Comparison of ENCODE assay signal across 14 cellular contexts in genomic region chr5:168916266-168916665, GRCh38.
A peak's percentile ranks its signal among the peaks of the same experiment; 100 is the strongest.
DNase-seq lines count a peak whose midpoint lies in the region; ATAC-seq and TF ChIP-seq lines count a peak whose summit lies in the region.
"Had no signal": no experiment of that assay in that cellular context is flagged by ENCODE, and none has a peak within 500 bp of the region (broad histone marks: within the 10 kb centered on the region; RNA-seq: fewer than 3 reads in every experiment).

No MANE protein-coding gene starts in this region.

- H3K9me3 ChIP-seq in BE2C = no peaks in the 10 kb centered on the region
- H3K9me3 ChIP-seq in WERI-Rb-1 (ENCODE audit: severe bottlenecking) = no peaks in the 10 kb centered on the region
- no peaks in the 10 kb centered on the region for H3K9me3 ChIP-seq in hepatocyte (ENCODE audit: low read depth)
- no peaks in the 10 kb centered on the region for H3K9me3 ChIP-seq in psoas muscle

- peak in 2 of 4 donors; percentile 13 to 36 for ATAC-seq in psoas muscle
- ATAC-seq in activated naive CD4-positive, alpha-beta T cell treated with anti-CD3 and anti-CD28 coated beads, Interleukin-2, amount 50 U/mL, for 72 hours = no peak

- intact Hi-C loops in psoas muscle (cut with DNase I) = no loop called here

- H3K27me3 ChIP-seq in BE2C (no peaks in the 10 kb centered on the region), WERI-Rb-1 (ENCODE audit: insufficient read depth, low read depth, severe bottlenecking) (peaks cover 96% of the 10 kb centered on the region), hepatocyte (peaks cover 9% of the 10 kb centered on the region), psoas muscle (ENCODE audit: insufficient read depth in 3 of 3, low read length in 2 of 3) (peaks cover 0 to 5% (median 0%) of the 10 kb centered on the region in 3 donors)

- no peak overlapping the region for H3K4me2 ChIP-seq in hepatocyte

- H3K9me2 ChIP-seq in hepatocyte (replicated peaks; ENCODE audit: insufficient read depth) = no peaks in the 10 kb centered on the region

- 59% methylated on average over 5 of the region's 5 CpGs for WGBS in hepatocyte (ENCODE audit: low lambda C conversion rate, missing lambda C conversion rate)
- WGBS in psoas muscle, 3 donors = 19 to 32% (median 23%) methylated on average over 5 of the region's 5 CpGs

- TF ChIP-seq CTCF in BE2C (IDR thresholded peaks at IDR 0.05; ENCODE audit: low read depth, low read length) (no peak), WERI-Rb-1 (IDR thresholded peaks at IDR 0.05; ENCODE audit: low read depth, low read length) (no peak), hepatocyte (IDR thresholded peaks at IDR 0.05; ENCODE audit: poor library complexity) (no peak), psoas muscle (IDR thresholded peaks at IDR 0.05) (no peak)

- H3K9me3 Mint-ChIP-seq in activated naive CD4-positive, alpha-beta T cell treated with anti-CD3 and anti-CD28 coated beads, Interleukin-2, amount 50 U/mL, for 72 hours = no peaks in the 10 kb centered on the region
- H3K9me3 Mint-ChIP-seq in T-helper 2 cell treated with Interferon-gamma antibody and Interleukin-4, amounts not matched to agents 5 μg/mL and 100 μg/mL, for 36 hours = no peaks in the 10 kb centered on the region
- H3K9me3 Mint-ChIP-seq: dendritic cell treated with granulocyte-macrophage colony-stimulating factor and Interleukin-4, amounts not matched to agents 40 ng/mL and 50 ng/mL, for 4 days had no signal

- no peaks in the 10 kb centered on the region for H4K20me1 ChIP-seq in hepatocyte (ENCODE audit: insufficient read depth, poor library complexity, severe bottlenecking)

- peaks cover 3% of the 10 kb centered on the region for H3K4me1 Mint-ChIP-seq in T-helper 2 cell treated with Interferon-gamma antibody and Interleukin-4, amounts not matched to agents 5 μg/mL and 100 μg/mL, for 36 hours (ENCODE audit: low read depth)

- H3K36me3 Mint-ChIP-seq in activated naive CD4-positive, alpha-beta T cell treated with anti-CD3 and anti-CD28 coated beads, Interleukin-2, amount 50 U/mL, for 72 hours = no peaks in the 10 kb centered on the region
- H3K36me3 Mint-ChIP-seq in T-helper 2 cell treated with Interferon-gamma antibody and Interleukin-4, amounts not matched to agents 5 μg/mL and 100 μg/mL, for 36 hours (ENCODE audit: low read depth) = no peaks in the 10 kb centered on the region

- no peak overlapping the region for H2AFZ ChIP-seq in hepatocyte

- H3K36me3 ChIP-seq in BE2C = no peaks in the 10 kb centered on the region
- H3K36me3 ChIP-seq in WERI-Rb-1 = no peaks in the 10 kb centered on the region
- no peaks in the 10 kb centered on the region for H3K36me3 ChIP-seq in hepatocyte (replicated peaks; ENCODE audit: insufficient read depth, low read depth)
- H3K36me3 ChIP-seq in psoas muscle (ENCODE audit: insufficient read depth in 1 of 2, low read depth in 1 of 2) = no peaks in the 10 kb centered on the region

- H3K4me1 ChIP-seq in BE2C = peaks cover 38% of the 10 kb centered on the region
- H3K4me1 ChIP-seq in hepatocyte (ENCODE audit: insufficient read depth) = peaks cover 15% of the 10 kb centered on the region
- H3K4me1 ChIP-seq in psoas muscle = no peaks in the 10 kb centered on the region

- no peak overlapping the region for H3K27ac ChIP-seq in WERI-Rb-1
- H3K27ac ChIP-seq in hepatocyte = no peak overlapping the region
- no peak overlapping the region for H3K27ac ChIP-seq in psoas muscle

- H3K79me2 ChIP-seq in hepatocyte = no peaks in the 10 kb centered on the region

- DNase-seq in BE2C (peak; percentile 80), WERI-Rb-1 (peak; percentile 14), hepatocyte (ENCODE audit: low spot score) (peak; percentile 28), psoas muscle (peak; percentile 23 to 58), NCI-H774 (lab: John Stamatoyannopoulos, UW) (no peak)
- no peak for DNase-seq in stimulated activated CD4-positive, alpha-beta T cell treated with anti-CD3 and anti-CD28 coated beads, Interleukin-2, amount 100 ng/mL, for 48 hours
- no peak for DNase-seq in activated naive CD4-positive, alpha-beta T cell treated with anti-CD3 and anti-CD28 coated beads, Interleukin-2, amount 50 U/mL, for 72 hours (ENCODE audit: low spot score in 2 of 2)
- no peak for DNase-seq in T-helper 2 cell treated with Interferon-gamma antibody and Interleukin-4, amounts not matched to agents 5 μg/mL and 100 μg/mL, for 36 hours (ENCODE audit: low spot score)
- DNase-seq: AML-193, DMS79 treated with DMSO at 0.1 percent for 48 hours, NCI-H2227 treated with DMSO at 0.1 percent for 48 hours, RPMI8226, small intestine had no signal

- H3K27me3 Mint-ChIP-seq in T-helper 2 cell treated with Interferon-gamma antibody and Interleukin-4, amounts not matched to agents 5 μg/mL and 100 μg/mL, for 36 hours (ENCODE audit: low read depth) = peaks cover 49% of the 10 kb centered on the region

- no peak overlapping the region for H3K4me3 Mint-ChIP-seq in T-helper 2 cell treated with Interferon-gamma antibody and Interleukin-4, amounts not matched to agents 5 μg/mL and 100 μg/mL, for 36 hours
- H3K4me3 Mint-ChIP-seq: dendritic cell treated with granulocyte-macrophage colony-stimulating factor and Interleukin-4, amounts not matched to agents 40 ng/mL and 50 ng/mL, for 4 days had no signal

- no peak overlapping the region for H3K4me3 ChIP-seq in BE2C (ENCODE audit: low read depth, low read length)
- no peak overlapping the region for H3K4me3 ChIP-seq in WERI-Rb-1 (ENCODE audit: low read depth, low read length)
- no peak overlapping the region for H3K4me3 ChIP-seq in hepatocyte
- no peak overlapping the region for H3K4me3 ChIP-seq in psoas muscle

- H3K27ac Mint-ChIP-seq in activated naive CD4-positive, alpha-beta T cell treated with anti-CD3 and anti-CD28 coated beads, Interleukin-2, amount 50 U/mL, for 72 hours = no peak overlapping the region
- H3K27ac Mint-ChIP-seq in T-helper 2 cell treated with Interferon-gamma antibody and Interleukin-4, amounts not matched to agents 5 μg/mL and 100 μg/mL, for 36 hours = no peak overlapping the region
- H3K27ac Mint-ChIP-seq: dendritic cell treated with granulocyte-macrophage colony-stimulating factor and Interleukin-4, amounts not matched to agents 40 ng/mL and 50 ng/mL, for 4 days had no signal

Comparison
In these comparisons a context has a peak if more than half of its experiments do, and no peak if none do; other contexts are left out.
1. DNase-seq: peak in BE2C (single experiment), WERI-Rb-1 (single experiment), hepatocyte (single experiment) and psoas muscle (2 of 2); none in stimulated activated CD4-positive, alpha-beta T cell treated with anti-CD3 and anti-CD28 coated beads, Interleukin-2, amount 100 ng/mL, for 48 hours (0 of 2), activated naive CD4-positive, alpha-beta T cell treated with anti-CD3 and anti-CD28 coated beads, Interleukin-2, amount 50 U/mL, for 72 hours (0 of 2), T-helper 2 cell treated with Interferon-gamma antibody and Interleukin-4, amounts not matched to agents 5 μg/mL and 100 μg/mL, for 36 hours (single experiment) and NCI-H774 (single experiment).